8 cellular contexts compared by ENCODE assay signal in the genomic region with DNA sequence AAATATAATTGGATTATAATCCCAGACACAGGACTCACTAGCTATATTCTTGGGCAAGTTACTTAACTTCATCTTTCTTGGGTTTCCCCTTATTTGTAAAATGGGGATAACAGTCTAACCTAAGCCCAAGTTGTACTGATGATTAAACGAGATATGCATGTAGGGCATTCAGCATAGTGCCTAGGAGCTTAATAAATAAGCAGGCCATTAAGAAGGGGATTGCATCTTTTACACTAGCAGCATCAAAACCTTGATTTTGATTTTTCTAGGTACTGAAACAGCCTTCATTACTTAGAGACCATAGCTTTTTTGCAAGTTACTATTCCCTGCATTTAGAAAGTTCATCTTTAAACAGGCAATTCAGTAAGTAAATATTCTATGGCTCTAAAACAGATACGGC. TPM values are rescaled to one million over a fixed set of nuclear protein-coding genes. Genes with fewer than 3 reads are reported as not detected.
DNase-seq lines count a peak whose midpoint lies in the region; ATAC-seq, FAIRE-seq and TF ChIP-seq lines count a peak whose summit lies in the region.

No MANE protein-coding gene starts in this region.

- DNase-seq in DMS 273 (lab: John Stamatoyannopoulos, UW; ENCODE audit: unreplicated experiment) (peak; percentile 9), DMS 273 treated with DMSO at 0.1 percent for 48 hours (lab: John Stamatoyannopoulos, UW) (no peak), spleen (no peak), COLO668 (lab: John Stamatoyannopoulos, UW; ENCODE audit: unreplicated experiment) (no peak), pancreas (no peak)
- DNase-seq in activated CD8-positive, alpha-beta T cell treated with anti-CD3 and anti-CD28 coated beads for 36 hours = no peak

- H3K27me3 Mint-ChIP-seq in activated CD8-positive, alpha-beta T cell treated with anti-CD3 and anti-CD28 coated beads for 36 hours = peaks cover 4% of the 10 kb centered on the region

- H3K4me3 ChIP-seq in iPS-15b (ENCODE audit: low read depth, low read length) = peak overlapping the region; percentile 56
- H3K4me3 ChIP-seq in spleen = peak overlapping the region in 7 of 8 donors; percentile 50 to 93 (median 79)
- H3K4me3 ChIP-seq in pancreas = peak overlapping the region in 1 of 4 donors; percentile 84

- ATAC-seq in activated CD8-positive, alpha-beta T cell treated with anti-CD3 and anti-CD28 coated beads for 36 hours = no peak
- ATAC-seq in GM19455 (IDR thresholded peaks at IDR 0.05; ENCODE audit: unreplicated experiment) (no peak), pancreas (no peak)

- H3K36me3 ChIP-seq in iPS-15b (ENCODE audit: control insufficient read depth, insufficient read depth, low read length) (no peaks in the 10 kb centered on the region), spleen (no peaks in the 10 kb centered on the region), pancreas (no peaks in the 10 kb centered on the region)

- no peak for TF ChIP-seq POLR2A in spleen (IDR thresholded peaks at IDR 0.05)

- 8 to 11% (median 10%) methylated on average over 2 of the region's 2 CpGs for WGBS in spleen, 5 donors
- 12 to 22% methylated on average over 2 of the region's 2 CpGs for WGBS in pancreas, 2 donors

- FAIRE-seq in pancreas (lab: Jason Lieb, UNC) = no peak

- no peak overlapping the region for H3K27ac Mint-ChIP-seq in activated CD8-positive, alpha-beta T cell treated with anti-CD3 and anti-CD28 coated beads for 36 hours

- H3K4me3 Mint-ChIP-seq in activated CD8-positive, alpha-beta T cell treated with anti-CD3 and anti-CD28 coated beads for 36 hours = peak overlapping the region; percentile 82

- H3K9me3 ChIP-seq in iPS-15b (ENCODE audit: control insufficient read depth, insufficient read depth, low read length) (no peaks in the 10 kb centered on the region), spleen (no peaks in the 10 kb centered on the region), pancreas (no peaks in the 10 kb centered on the region)

- no peaks in the 10 kb centered on the region for H3K4me1 ChIP-seq in iPS-15b (ENCODE audit: control insufficient read depth, insufficient read depth, low read length)
- H3K4me1 ChIP-seq in spleen = peaks cover under 1 to 41% (median 19%) of the 10 kb centered on the region in 6 donors
- H3K4me1 ChIP-seq in pancreas = peaks cover 0 to 8% (median 0%) of the 10 kb centered on the region in 3 donors

- H3K27me3 ChIP-seq in iPS-15b (ENCODE audit: control insufficient read depth, insufficient read depth, low read length) (no peaks in the 10 kb centered on the region), spleen (replicated peaks in 1 of 7) (no peaks in the 10 kb centered on the region), pancreas (no peaks in the 10 kb centered on the region)

- intact Hi-C loops in activated CD8-positive, alpha-beta T cell treated with anti-CD3 and anti-CD28 coated beads for 36 hours (cut with micrococcal nuclease) = no loop called here
- intact Hi-C loops in spleen (cut with DNase I; ENCODE audit: low total_unique reads) (no loop called here), pancreas (cut with DNase I) (no loop called here)

- peaks cover 13% of the 10 kb centered on the region for H3K4me1 Mint-ChIP-seq in activated CD8-positive, alpha-beta T cell treated with anti-CD3 and anti-CD28 coated beads for 36 hours (ENCODE audit: low read depth)

- peaks cover 3% of the 10 kb centered on the region for H3K36me3 Mint-ChIP-seq in activated CD8-positive, alpha-beta T cell treated with anti-CD3 and anti-CD28 coated beads for 36 hours (ENCODE audit: low read depth)

- H3K9ac ChIP-seq in iPS-15b (ENCODE audit: low read depth, low read length) = no peak overlapping the region

- CTCF ChIA-PET in activated CD8-positive, alpha-beta T cell treated with anti-CD3 and anti-CD28 coated beads for 36 hours (lab: Charles Lee) = interaction anchor here (0.7 to 1.1 kb wide), 3 partner anchors 8 to 19 kb away, joined by 3 read pairs; no protein-coding TSS in a partner anchor

- H3K27ac ChIP-seq in spleen = peak overlapping the region; percentile 98 to 100 (median 100)
- peak overlapping the region in 2 of 4 donors; percentile 100 for H3K27ac ChIP-seq in pancreas

- H3K9me3 Mint-ChIP-seq in activated CD8-positive, alpha-beta T cell treated with anti-CD3 and anti-CD28 coated beads for 36 hours = no peaks in the 10 kb centered on the region

- POLR2A ChIA-PET in activated CD8-positive, alpha-beta T cell treated with anti-CD3 and anti-CD28 coated beads for 36 hours (lab: Charles Lee) = no interaction called here

- TF ChIP-seq CTCF in activated CD8-positive, alpha-beta T cell treated with anti-CD3 and anti-CD28 coated beads for 36 hours (IDR thresholded peaks at IDR 0.05) = no peak
- TF ChIP-seq CTCF in spleen (IDR thresholded peaks at IDR 0.05 in 8 of 11, conservative IDR thresholded peaks at IDR 0.05 in 3 of 11) (no peak), pancreas (IDR thresholded peaks at IDR 0.05) (no peak)

RNA-seq across cellular contexts. Expression of a gene that starts 2.2 kb away (rescaled TPM):
- 10 to 100 TPM; 43.3 to 47.5 TPM for total RNA-seq in activated CD8-positive, alpha-beta T cell treated with anti-CD3 and anti-CD28 coated beads for 36 hours
- 100 to 1,000 TPM; 143 to 217 (median 195) TPM for total RNA-seq in spleen
- polyA plus RNA-seq in spleen = 10 to 100 TPM; 11.3 to 32.3 (median 16.8) TPM
- total RNA-seq in pancreas = 10 to 100 TPM; 18.0 to 52.6 (median 26.5) TPM
- 10 to 100 TPM in 1 of 2 donors, 1 to 10 TPM in 1; 9.0 to 12.0 TPM for polyA plus RNA-seq in pancreas
